In the genomic region with DNA sequence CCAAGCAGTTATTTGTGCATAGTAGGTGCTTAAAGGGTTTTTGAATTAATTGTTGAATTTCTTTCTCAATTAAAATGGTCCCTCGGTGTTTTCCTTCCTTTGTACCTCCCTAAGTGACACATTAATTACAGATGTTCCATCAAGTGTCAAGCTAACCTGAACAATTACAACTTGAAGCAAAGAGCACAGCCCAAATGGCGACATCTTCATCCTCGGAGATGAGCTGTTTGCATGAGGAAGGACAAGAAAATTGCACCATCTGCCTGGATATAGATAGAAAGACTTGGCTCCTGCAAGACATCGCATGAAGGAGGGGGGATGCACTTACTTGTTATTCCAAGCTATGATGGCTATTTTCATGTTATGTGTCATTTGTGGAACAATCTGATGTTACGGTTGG, we compare ENCODE assay signal across 28 cellular contexts.
"Had no signal": no experiment of that assay in that cellular context is flagged by ENCODE, and none has a peak within 500 bp of the region (broad histone marks: within the 10 kb centered on the region; RNA-seq: fewer than 3 reads in every experiment).

No MANE protein-coding gene starts in this region.

- H3K27ac Mint-ChIP-seq: stimulated activated effector memory CD8-positive, alpha-beta T cell treated with anti-CD3 and anti-CD28 coated beads, Interleukin-12 subunit alpha, Interleukin-12 subunit beta, amount 100 ng/mL, for 72 hours; stimulated activated memory B cell treated with anti-CD40 and anti-IgM and Interleukin-4, amounts not matched to agents 10 μg/mL and 1 μg/mL and 100 μg/mL, for 72 hours; stimulated activated naive B cell treated with anti-CD40 and anti-IgM and Interleukin-4, amounts not matched to agents 10 μg/mL and 1 μg/mL and 100 μg/mL, for 72 hours; stimulated activated naive CD8-positive, alpha-beta T cell treated with anti-CD3 and anti-CD28 coated beads, Interleukin-15, amount 100 ng/mL, for 72 hours; stimulated activated naive CD8-positive, alpha-beta T cell treated with anti-CD3 and anti-CD28 coated beads, Interleukin-15, Interleukin-2, amounts not matched to agents 100 ng/mL and 50 ng/mL, for 24 hours; type B pancreatic cell had no signal

- H3K9me3 ChIP-seq: stomach, suprapubic skin, testis, thoracic aorta, thyroid gland, transverse colon, upper lobe of left lung, upper lobe of right lung, uterus, vagina had no signal

- H3K9me3 Mint-ChIP-seq: stimulated activated effector memory CD8-positive, alpha-beta T cell treated with anti-CD3 and anti-CD28 coated beads, Interleukin-12 subunit alpha, Interleukin-12 subunit beta, amount 100 ng/mL, for 72 hours; stimulated activated memory B cell treated with anti-CD40 and anti-IgM and Interleukin-4, amounts not matched to agents 10 μg/mL and 1 μg/mL and 100 μg/mL, for 72 hours; stimulated activated naive CD8-positive, alpha-beta T cell treated with anti-CD3 and anti-CD28 coated beads, Interleukin-15, Interleukin-2, amounts not matched to agents 100 ng/mL and 50 ng/mL, for 24 hours; type B pancreatic cell had no signal

- H3K36me3 Mint-ChIP-seq: stimulated activated effector memory CD8-positive, alpha-beta T cell treated with anti-CD3 and anti-CD28 coated beads, Interleukin-12 subunit alpha, Interleukin-12 subunit beta, amount 100 ng/mL, for 72 hours; stimulated activated memory B cell treated with anti-CD40 and anti-IgM and Interleukin-4, amounts not matched to agents 10 μg/mL and 1 μg/mL and 100 μg/mL, for 72 hours; stimulated activated naive B cell treated with anti-CD40 and anti-IgM and Interleukin-4, amounts not matched to agents 10 μg/mL and 1 μg/mL and 100 μg/mL, for 72 hours; type B pancreatic cell had no signal

- H3K27ac ChIP-seq: stomach, suprapubic skin, testis, thoracic aorta, thyroid gland, tibial artery, tibial nerve, transverse colon, upper lobe of left lung, upper lobe of right lung, uterus, vagina had no signal

- H3K4me3 ChIP-seq: stomach, suprapubic skin, testis, thoracic aorta, thyroid gland, tibial artery, tibial nerve, transverse colon, upper lobe of left lung, upper lobe of right lung, uterus, vagina had no signal

- H3K4me3 Mint-ChIP-seq: stimulated activated effector memory CD8-positive, alpha-beta T cell treated with anti-CD3 and anti-CD28 coated beads, Interleukin-12 subunit alpha, Interleukin-12 subunit beta, amount 100 ng/mL, for 72 hours; stimulated activated memory B cell treated with anti-CD40 and anti-IgM and Interleukin-4, amounts not matched to agents 10 μg/mL and 1 μg/mL and 100 μg/mL, for 72 hours; stimulated activated naive B cell treated with anti-CD40 and anti-IgM and Interleukin-4, amounts not matched to agents 10 μg/mL and 1 μg/mL and 100 μg/mL, for 72 hours; stimulated activated naive CD8-positive, alpha-beta T cell treated with anti-CD3 and anti-CD28 coated beads, Interleukin-15, amount 100 ng/mL, for 72 hours; stimulated activated naive CD8-positive, alpha-beta T cell treated with anti-CD3 and anti-CD28 coated beads, Interleukin-15, Interleukin-2, amounts not matched to agents 100 ng/mL and 50 ng/mL, for 24 hours; type B pancreatic cell had no signal

- H3K27me3 ChIP-seq: stomach, suprapubic skin, testis, thyroid gland, tibial artery, tibial nerve, transverse colon, upper lobe of left lung, upper lobe of right lung, uterus, vagina had no signal

- H3K36me3 ChIP-seq: stomach, suprapubic skin, thoracic aorta, thyroid gland, tibial artery, tibial nerve, transverse colon, upper lobe of left lung, upper lobe of right lung, uterus, vagina had no signal

- H3K4me1 Mint-ChIP-seq: stimulated activated effector memory CD8-positive, alpha-beta T cell treated with anti-CD3 and anti-CD28 coated beads, Interleukin-12 subunit alpha, Interleukin-12 subunit beta, amount 100 ng/mL, for 72 hours; stimulated activated memory B cell treated with anti-CD40 and anti-IgM and Interleukin-4, amounts not matched to agents 10 μg/mL and 1 μg/mL and 100 μg/mL, for 72 hours; stimulated activated naive B cell treated with anti-CD40 and anti-IgM and Interleukin-4, amounts not matched to agents 10 μg/mL and 1 μg/mL and 100 μg/mL, for 72 hours; stimulated activated naive CD8-positive, alpha-beta T cell treated with anti-CD3 and anti-CD28 coated beads, Interleukin-15, amount 100 ng/mL, for 72 hours had no signal

- DNase-seq: stimulated activated CD4-positive, alpha-beta T cell treated with anti-CD3 and anti-CD28 coated beads, Interleukin-2, amount 100 ng/mL, for 48 hours; stimulated activated CD4-positive, alpha-beta T cell treated with anti-CD3 and anti-CD28 coated beads, Interleukin-4, amount 100 ng/mL, for 1 hour; stimulated activated CD4-positive, alpha-beta T cell treated with anti-CD3 and anti-CD28 coated beads, Interleukin-4, amount 100 ng/mL, for 24 hours; stimulated activated CD4-positive, alpha-beta T cell treated with anti-CD3 and anti-CD28 coated beads, Interleukin-4, amount 100 ng/mL, for 4 hours; stimulated activated CD8-positive, alpha-beta memory T cell treated with anti-CD3 and anti-CD28 coated beads, Interleukin-4, amount 100 ng/mL, for 48 hours; stimulated activated naive B cell treated with anti-CD40 and anti-IgM and Interleukin-4, amounts not matched to agents 10 μg/mL and 1 μg/mL and 100 μg/mL, for 72 hours; stimulated activated naive CD4-positive, alpha-beta T cell; stimulated activated naive CD4-positive, alpha-beta T cell treated with Interleukin-2 at 50 U/mL for 16 hours; stimulated activated naive CD8-positive, alpha-beta T cell treated with anti-CD3 and anti-CD28 coated beads, Interleukin-15, amount 100 ng/mL, for 72 hours; stimulated activated naive CD8-positive, alpha-beta T cell treated with anti-CD3 and anti-CD28 coated beads, Interleukin-15, Interleukin-2, amounts not matched to agents 100 U/mL and 50 U/mL, for 24 hours; stomach; substantia nigra; testis; thyroid gland; tibial artery; transverse colon; trophoblast cell; upper lobe of left lung; upper lobe of right lung; uterus had no signal
